ENCODE assay signal across 8 cellular contexts in genomic region chr3:41198950-41199865, GRCh38. TPM values are rescaled to one million over a fixed set of nuclear protein-coding genes. Genes with fewer than 3 reads are reported as not detected.
DNase-seq lines count a peak whose midpoint lies in the region; ATAC-seq and TF ChIP-seq lines count a peak whose summit lies in the region.

TSS of gene CTNNB1 (plus strand) at chr3:41199505. CDS start at chr3:41224069, 24,564 bp downstream.

- TF ChIP-seq CTCF in OCI-LY3 (IDR thresholded peaks at IDR 0.05; ENCODE audit: low read depth, low read length): no peak

- DNase-seq in Caki2 (ENCODE audit: low read depth): peak; percentile 86
- DNase-seq in HT1080 (ENCODE audit: low read depth): peak; percentile 85
- peak; percentile 90 for DNase-seq in activated T-cell treated with anti-CD3 and anti-CD28 coated beads for 4 hours
- peak; percentile 80 for DNase-seq in epithelial cell of prostate (ENCODE audit: low read depth, low spot score)
- peak; percentile 94 for DNase-seq in mucosa of gallbladder (ENCODE audit: low spot score)
- peak; percentile 77 to 80 for DNase-seq in stimulated activated CD8-positive, alpha-beta memory T cell treated with anti-CD3 and anti-CD28 coated beads, Interleukin-4, amount 100 ng/mL, for 4 hours (ENCODE audit: low read depth in 2 of 2, low spot score in 1 of 2)

- H3K4me1 ChIP-seq in OCI-LY3 (ENCODE audit: low read length): peaks cover 35% of the 10 kb centered on the region

- peaks cover 48% of the 10 kb centered on the region for H3K79me2 ChIP-seq in OCI-LY3 (ENCODE audit: low read length)

- H3K9me3 ChIP-seq in OCI-LY3 (ENCODE audit: insufficient read depth, low read length): no peaks in the 10 kb centered on the region

- H3K36me3 ChIP-seq in OCI-LY3 (replicated peaks; ENCODE audit: low read depth, low read length): no peaks in the 10 kb centered on the region

- peak within 1 kb of the TSS; percentile 95 for H3K4me3 ChIP-seq in OCI-LY3 (ENCODE audit: low read length)

- peak within 1 kb of the TSS; percentile 78 for H2AFZ ChIP-seq in OCI-LY3 (ENCODE audit: low read depth, low read length)

- peak; percentile 65 for ATAC-seq in GM21360 (IDR thresholded peaks at IDR 0.05; ENCODE audit: unreplicated experiment)

- H3K27ac ChIP-seq in OCI-LY3 (ENCODE audit: low read length) (peak within 1 kb of the TSS; percentile 77), epithelial cell of prostate (peak within 1 kb of the TSS; percentile 86)

- peak within 1 kb of the TSS; percentile 87 for H3K4me2 ChIP-seq in OCI-LY3 (ENCODE audit: low read length)

- in situ Hi-C loops in Caki2 (cut with HindIII; ENCODE audit: low pct_unique_long_range_greater_than_20kb, low sequenced_read_pairs): no loop called here

- peaks cover 20% of the 10 kb centered on the region for H3K27me3 ChIP-seq in OCI-LY3 (ENCODE audit: low read depth, low read length)

- H4K20me1 ChIP-seq in OCI-LY3 (ENCODE audit: insufficient read depth, low read length): peaks cover 43% of the 10 kb centered on the region

- peak within 1 kb of the TSS; percentile 99 for H3K9ac ChIP-seq in OCI-LY3 (ENCODE audit: low read length)

RNA-seq across cellular contexts. Expression of gene CTNNB1, which starts in this region (rescaled TPM):
- 120 and 129 TPM in 2 replicates for total RNA-seq in Caki2 (2014; rRNA removed; shearing (Covaris generic); ENCODE audit: low replicate concordance)
- 473 and 490 TPM in 2 replicates for total RNA-seq in HT1080 (2014; rRNA removed; shearing (Covaris generic))
- polyA plus RNA-seq in HT1080 (2015; cell fraction: cytosol; rRNA removed): 202 and 215 TPM in 2 replicates
- 705 and 864 TPM in 2 replicates for polyA plus RNA-seq in HT1080 (2015; cell fraction: nucleus; rRNA removed)
- total RNA-seq in mucosa of gallbladder: 380 TPM

Comparison
In these comparisons a context has a peak if more than half of its experiments do, and no peak if none do; other contexts are left out.
1. Peak in every context shown above with its lines: DNase-seq, ATAC-seq, H3K4me3 ChIP-seq and H3K27ac ChIP-seq.